ENCODE assay signal across 2 cellular contexts in genomic region chr15:66019826-66020398, GRCh38.
TF ChIP-seq lines count a peak whose summit lies in the region.

No MANE protein-coding gene starts in this region.

TF ChIP-seq in HEK293, 187 proteins besides CTCF, POLR2A, EP300 and RAD21 (continued from another document):
- TF ChIP-seq PRDM6 (tag by site-specific recombination; IDR thresholded peaks at IDR 0.05) (no peak), ZFP69B (tag by site-specific recombination; IDR thresholded peaks at IDR 0.05) (no peak), KLF10 (tag by site-specific recombination; IDR thresholded peaks at IDR 0.05) (no peak), AEBP2 (tag by site-specific recombination; IDR thresholded peaks at IDR 0.05; ENCODE audit: borderline replicate concordance) (no peak), ZNF19 (tag by site-specific recombination; IDR thresholded peaks at IDR 0.05; ENCODE audit: low read depth) (no peak), MEIS1 (CRISPR knock-in tag; IDR thresholded peaks at IDR 0.05; ENCODE audit: borderline replicate concordance) (no peak), ZNF335 (tag by site-specific recombination; conservative IDR thresholded peaks at IDR 0.05) (no peak), GFI1B (tag by site-specific recombination; IDR thresholded peaks at IDR 0.05) (no peak), ZNF146 (tag by site-specific recombination; IDR thresholded peaks at IDR 0.05) (no peak), ZNF155 (tag by site-specific recombination; IDR thresholded peaks at IDR 0.05) (no peak), ZNF596 (tag by site-specific recombination; IDR thresholded peaks at IDR 0.05) (no peak), EGR2 (tag by site-specific recombination; IDR thresholded peaks at IDR 0.05; ENCODE audit: low read depth) (peak; percentile 50), ZNF660 (tag by site-specific recombination; IDR thresholded peaks at IDR 0.05) (no peak)

TF ChIP-seq in WTC11, 78 proteins besides CTCF, POLR2A, EP300 and RAD21 (continued from another document):
- no peak for TF ChIP-seq NR2C2 (CRISPR knock-in tag; IDR thresholded peaks at IDR 0.05)
- no peak for TF ChIP-seq JUN (CRISPR knock-in tag; IDR thresholded peaks at IDR 0.05)
- TF ChIP-seq ZNF423 (CRISPR knock-in tag; IDR thresholded peaks at IDR 0.05) = no peak
- TF ChIP-seq NFYB (CRISPR knock-in tag; conservative IDR thresholded peaks at IDR 0.05; ENCODE audit: low read depth) = peak; percentile 55; the same call in 1 of the 2 replicates
- peak; percentile 78 for TF ChIP-seq USF1 (CRISPR knock-in tag; IDR thresholded peaks at IDR 0.05)
- TF ChIP-seq USF2 (CRISPR knock-in tag; IDR thresholded peaks at IDR 0.05) = peak; percentile 82
TF ChIP-seq in WTC11: peak in this region for 3.
